In the genomic region with DNA sequence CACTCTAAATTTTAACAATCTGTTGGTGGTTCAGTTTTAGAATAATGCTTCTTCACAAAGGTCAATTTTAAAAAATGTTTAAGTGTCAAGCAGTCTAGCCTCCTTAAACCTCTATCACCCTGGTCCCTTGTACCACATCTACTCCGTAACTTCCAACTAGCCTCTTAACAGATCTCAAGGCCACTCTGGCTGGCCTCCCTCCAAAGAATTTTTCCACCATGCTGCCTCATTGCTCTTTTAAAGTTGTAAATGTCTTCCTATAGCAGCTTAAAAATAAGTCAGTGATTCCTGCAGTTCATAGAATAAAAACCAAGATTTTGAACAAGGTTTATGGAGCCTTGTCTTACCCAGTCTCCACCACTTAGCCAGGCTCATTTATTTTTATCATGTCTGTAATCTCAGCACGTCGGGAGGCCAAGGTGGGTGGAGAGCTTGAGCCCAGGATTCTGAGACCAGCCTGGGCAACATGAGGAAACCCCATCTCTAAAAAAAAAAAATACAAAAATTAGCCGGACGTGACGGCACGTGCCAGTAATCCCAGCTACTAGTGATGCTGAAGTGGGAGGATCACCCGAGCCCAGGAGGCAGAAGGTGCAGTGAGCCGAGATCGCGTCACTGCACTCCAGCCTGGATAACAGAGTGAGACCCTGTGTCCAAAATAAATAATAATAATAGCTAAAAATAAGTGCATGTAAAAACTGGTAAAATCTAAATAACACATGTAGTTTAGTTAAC, we compare ENCODE assay signal across 17 cellular contexts.
DNase-seq lines count a peak whose midpoint lies in the region; TF ChIP-seq lines count a peak whose summit lies in the region.
"Had no signal": no experiment of that assay in that cellular context is flagged by ENCODE, and none has a peak within 500 bp of the region (broad histone marks: within the 10 kb centered on the region; RNA-seq: fewer than 3 reads in every experiment).

No MANE protein-coding gene starts in this region.

- H3K4me3 ChIP-seq in ascending aorta (no peak overlapping the region), mesendoderm (ENCODE audit: low read length) (no peak overlapping the region), testis (no peak overlapping the region)
- H3K4me3 ChIP-seq: K562 had no signal

- no peak overlapping the region for H3K9ac ChIP-seq in mesendoderm (ENCODE audit: low read length)

- H3K18ac ChIP-seq in mesendoderm (ENCODE audit: low read length), result no peak overlapping the region

- no peak overlapping the region for H4K8ac ChIP-seq in mesendoderm (ENCODE audit: low read depth, low read length)

- no peak overlapping the region for H2AK5ac ChIP-seq in mesendoderm (ENCODE audit: low read length)

- H3K79me1 ChIP-seq in mesendoderm (ENCODE audit: low read length), result no peaks in the 10 kb centered on the region

- H2BK5ac ChIP-seq in mesendoderm (ENCODE audit: low read length), result no peak overlapping the region

- no peaks in the 10 kb centered on the region for H3K79me2 ChIP-seq in mesendoderm (ENCODE audit: control insufficient read depth, insufficient read depth, low read length)

- intact Hi-C loops in ascending aorta (cut with DNase I), result no loop called here
- intact Hi-C loops in testis (cut with DNase I; ENCODE audit: low total_unique reads), result no loop called here

- H3K4me1 ChIP-seq in ascending aorta, result peaks cover 0 to 3% of the 10 kb centered on the region in 2 donors
- peaks cover 3% of the 10 kb centered on the region for H3K4me1 ChIP-seq in mesendoderm (ENCODE audit: control insufficient read depth, low read depth, low read length)
- H3K4me1 ChIP-seq in testis, result no peaks in the 10 kb centered on the region

- no peak overlapping the region for H2BK15ac ChIP-seq in mesendoderm (replicated peaks; ENCODE audit: low read depth)

- no peak overlapping the region for H3K4me2 ChIP-seq in mesendoderm (ENCODE audit: low read length)

- TF ChIP-seq POLR2A in testis (IDR thresholded peaks at IDR 0.05), result no peak

- DNase-seq in NCI-H2227 (lab: John Stamatoyannopoulos, UW; ENCODE audit: unreplicated experiment), result peak; percentile 66
- DNase-seq in ascending aorta (ENCODE audit: low spot score in 2 of 2), result peak; percentile 24 to 75
- peak; percentile 45 for DNase-seq in mesendoderm
- peak; percentile 51 for DNase-seq in testis
- no peak for DNase-seq in AML-193 (lab: John Stamatoyannopoulos, UW)
- DNase-seq in cortex of kidney (lab: John Stamatoyannopoulos, UW), result no peak
- no peak for DNase-seq in COLO829 (ENCODE audit: low spot score)
- DNase-seq in NCI-H146 (lab: John Stamatoyannopoulos, UW), result no peak
- DNase-seq: CD8-positive, alpha-beta memory T cell; DMS79; H9; NCI-H1105; NCI-H187; NCI-H2107; NCI-H345; NK-92 treated with Interleukin-12 subunit alpha and Interleukin-12 subunit beta, amount 100 ng/mL, for 24 hours had no signal

- H3K36me3 ChIP-seq in ascending aorta (no peaks in the 10 kb centered on the region), mesendoderm (ENCODE audit: control insufficient read depth, insufficient read depth, low read length) (no peaks in the 10 kb centered on the region), testis (ENCODE audit: low read depth, missing control alignments) (no peaks in the 10 kb centered on the region)

- no peaks in the 10 kb centered on the region for H3K27me3 ChIP-seq in ascending aorta
- H3K27me3 ChIP-seq in mesendoderm (ENCODE audit: insufficient read depth, low read length, poor library complexity), result no peaks in the 10 kb centered on the region
- no peaks in the 10 kb centered on the region for H3K27me3 ChIP-seq in testis

- no peak overlapping the region for H4K5ac ChIP-seq in mesendoderm (ENCODE audit: low read length)

- H3K27ac ChIP-seq in ascending aorta (no peak overlapping the region), mesendoderm (ENCODE audit: low read depth, low read length) (no peak overlapping the region), testis (no peak overlapping the region)

- H2BK120ac ChIP-seq in mesendoderm (ENCODE audit: low read depth, low read length), result no peak overlapping the region

- no peak overlapping the region for H3K56ac ChIP-seq in mesendoderm (ENCODE audit: low read length)

- TF ChIP-seq CTCF in ascending aorta (IDR thresholded peaks at IDR 0.05), result no peak
- TF ChIP-seq CTCF in testis (IDR thresholded peaks at IDR 0.05), result no peak

- H3K4ac ChIP-seq in mesendoderm (ENCODE audit: low read depth, low read length), result no peak overlapping the region

- H3K9me3 ChIP-seq in ascending aorta (no peaks in the 10 kb centered on the region), testis (no peaks in the 10 kb centered on the region)

- no CpG with 5 or more reads among the region's 11 CpGs for WGBS in mesendoderm (ENCODE audit: extremely low coverage, insufficient coverage, low lambda C conversion rate)
- 40 to 41% methylated on average over 11 of the region's 11 CpGs for WGBS in testis, 2 donors

- H3K23ac ChIP-seq in mesendoderm (ENCODE audit: low read length), result no peak overlapping the region

Comparison
In these comparisons a context has a peak if more than half of its experiments do, and no peak if none do; other contexts are left out.
1. DNase-seq: peak in NCI-H2227 (single experiment), ascending aorta (2 of 2), mesendoderm (single experiment) and testis (single experiment); none in AML-193 (0 of 2), cortex of kidney (single experiment), COLO829 (single experiment) and NCI-H146 (single experiment).